In the genomic region with DNA sequence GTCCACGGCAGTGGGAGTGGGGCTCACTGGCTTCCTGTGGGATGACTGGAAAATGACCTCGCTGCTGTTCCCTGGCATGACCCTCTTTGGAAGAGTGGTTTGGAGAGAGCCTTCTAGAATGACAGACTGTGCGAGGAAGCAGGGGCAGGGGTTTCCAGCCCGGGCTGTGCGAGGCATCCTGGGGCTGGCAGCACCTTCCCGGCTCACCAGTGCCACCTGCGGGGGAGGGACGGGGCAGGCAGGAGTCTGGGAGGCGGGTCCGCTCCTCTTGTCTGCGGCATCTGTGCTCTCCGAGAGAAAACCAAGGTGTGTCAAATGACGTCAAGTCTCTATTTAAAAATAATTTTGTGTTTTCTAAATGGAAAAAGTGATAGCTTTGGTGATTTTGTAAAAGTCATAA, we compare ENCODE assay signal across 7 cellular contexts. TPM values are rescaled to one million over a fixed set of nuclear protein-coding genes. Genes with fewer than 3 reads are reported as not detected.
A peak's percentile ranks its signal among the peaks of the same experiment; 100 is the strongest.
DNase-seq lines count a peak whose midpoint lies in the region; ATAC-seq, FAIRE-seq and TF ChIP-seq lines count a peak whose summit lies in the region.

No MANE protein-coding gene starts in this region.

- no peaks in the 10 kb centered on the region for H3K79me2 ChIP-seq in fibroblast of lung (ENCODE audit: control insufficient read depth, insufficient read depth, low read length)

- DNase-seq in GM19240 (ENCODE audit: insufficient read length, low spot score): peak; percentile 89
- DNase-seq in NCI-H510A treated with DMSO at 0.1 percent for 48 hours (lab: John Stamatoyannopoulos, UW): peak; percentile 68
- DNase-seq in activated CD8-positive, alpha-beta memory T cell treated with anti-CD3 and anti-CD28 coated beads, Interleukin-2, amount 50 U/mL, for 4 hours: peak; percentile 93
- DNase-seq in fibroblast of lung (ENCODE audit: low read depth in 2 of 2): peak; percentile 6 to 19
- peak; percentile 78 for DNase-seq in small intestine

- FAIRE-seq in small intestine (lab: Jason Lieb, UNC): no peak

- no peak overlapping the region for H3K9ac ChIP-seq in fibroblast of lung (ENCODE audit: insufficient read depth, low read length)

- H3K27ac ChIP-seq in fibroblast of lung (ENCODE audit: insufficient read depth, low read length) (no peak overlapping the region), small intestine (ENCODE audit: low read depth in 1 of 2, low read length in 1 of 2) (no peak overlapping the region)

- H4K20me1 ChIP-seq in fibroblast of lung (ENCODE audit: control insufficient read depth, extremely low read depth, insufficient read depth, low read length): no peaks in the 10 kb centered on the region

- ATAC-seq in GM21367 (IDR thresholded peaks at IDR 0.05; ENCODE audit: unreplicated experiment) (no peak), GM21786 (IDR thresholded peaks at IDR 0.05; ENCODE audit: unreplicated experiment) (no peak)

- no peak overlapping the region for H3K4me2 ChIP-seq in fibroblast of lung (ENCODE audit: extremely low read depth, insufficient read depth, low read length)

- no peak overlapping the region for H2AFZ ChIP-seq in fibroblast of lung (ENCODE audit: low read length)

- peaks cover 9% of the 10 kb centered on the region for H3K4me1 ChIP-seq in fibroblast of lung (ENCODE audit: control insufficient read depth, extremely low read depth, insufficient read depth, low read length)
- H3K4me1 ChIP-seq in small intestine (ENCODE audit: control insufficient read depth in 2 of 2, insufficient read depth in 1 of 2, low read depth in 1 of 2, low read length in 1 of 2): peaks cover 0 to 3% of the 10 kb centered on the region in 2 donors

- TF ChIP-seq CTCF in fibroblast of lung (conservative IDR thresholded peaks at IDR 0.05 in 1 of 2, IDR thresholded peaks at IDR 0.05 in 1 of 2; ENCODE audit: low read depth in 1 of 2, low read length in 2 of 2): peak; percentile 12 to 35

- WGBS in small intestine, 3 donors: 18 to 47% (median 19%) methylated on average over 13 of the region's 13 CpGs

- H3K4me3 ChIP-seq in fibroblast of lung (replicated peaks in 1 of 4; ENCODE audit: control extremely low read depth in 1 of 4, insufficient read depth in 1 of 4, low read depth in 3 of 4, low read length in 4 of 4): no peak overlapping the region
- no peak overlapping the region for H3K4me3 ChIP-seq in small intestine (ENCODE audit: low read depth in 1 of 2, low read length in 2 of 2)

- H3K36me3 ChIP-seq in fibroblast of lung (ENCODE audit: control insufficient read depth, insufficient read depth, low read length): peaks cover 2% of the 10 kb centered on the region
- no peaks in the 10 kb centered on the region for H3K36me3 ChIP-seq in small intestine (ENCODE audit: control insufficient read depth in 2 of 2, insufficient read depth in 2 of 2, low read length in 2 of 2)

- H3K27me3 ChIP-seq in fibroblast of lung (ENCODE audit: control insufficient read depth, insufficient read depth, low read length) (no peaks in the 10 kb centered on the region), small intestine (ENCODE audit: control insufficient read depth in 2 of 2, insufficient read depth in 2 of 2, low read length in 2 of 2) (no peaks in the 10 kb centered on the region)

- no peaks in the 10 kb centered on the region for H3K9me3 ChIP-seq in fibroblast of lung (ENCODE audit: control insufficient read depth, insufficient read depth, low read depth, low read length)
- H3K9me3 ChIP-seq in small intestine (ENCODE audit: control insufficient read depth, low read depth): no peaks in the 10 kb centered on the region

RNA-seq across cellular contexts. Expression of a gene that starts 7.8 kb away (rescaled TPM):
- 130 and 245 TPM in 2 replicates for total RNA-seq in fibroblast of lung
- polyA plus RNA-seq in fibroblast of lung (36.8 and 56.2 TPM in 2 replicates), small intestine (10 to 100 TPM; 35.4 to 54.3 (median 51.6) TPM)
- polyA plus RNA-seq in fibroblast of lung (2012): 40.9 and 54.7 TPM in 2 replicates
- polyA minus RNA-seq in fibroblast of lung (ENCODE audit: low replicate concordance): 609 and 665 TPM in 2 replicates

RNA-seq across cellular contexts. Expression of a gene that starts 32.6 kb away (rescaled TPM):
- total RNA-seq in fibroblast of lung: 8.2 and 19.3 TPM in 2 replicates
- polyA plus RNA-seq in fibroblast of lung (5.8 and 6.5 TPM in 2 replicates), small intestine (1 to 10 TPM; 7.3 to 8.7 (median 8.1) TPM)
- polyA plus RNA-seq in fibroblast of lung (2012): 6.7 and 10.5 TPM in 2 replicates
- polyA minus RNA-seq in fibroblast of lung (ENCODE audit: low replicate concordance): 11.0 and 11.6 TPM in 2 replicates

RNA-seq across cellular contexts. Expression of a gene that starts 32.7 kb away (rescaled TPM):
- 12.1 and 26.9 TPM in 2 replicates for total RNA-seq in fibroblast of lung
- polyA plus RNA-seq in fibroblast of lung (57.2 and 70.7 TPM in 2 replicates), small intestine (10 to 100 TPM; 24.4 to 38.4 (median 30.6) TPM)
- polyA plus RNA-seq in fibroblast of lung (2012): 40.5 and 55.2 TPM in 2 replicates
- polyA minus RNA-seq in fibroblast of lung (ENCODE audit: low replicate concordance): 114 and 187 TPM in 2 replicates

Comparison
In these comparisons a context has a peak if more than half of its experiments do, and no peak if none do; other contexts are left out.
1. DNase-seq: peak in every context shown above with its lines; median percentile 93 in activated CD8-positive, alpha-beta memory T cell treated with anti-CD3 and anti-CD28 coated beads, Interleukin-2, amount 50 U/mL, for 4 hours; 89 in GM19240; 78 in small intestine; 68 in NCI-H510A treated with DMSO at 0.1 percent for 48 hours; 12 in fibroblast of lung.